ENCODE assay signal across 8 cellular contexts in genomic region chrX:46912673-46913491, GRCh38. TPM values are rescaled to one million over a fixed set of nuclear protein-coding genes. Genes with fewer than 3 reads are reported as not detected.
DNase-seq lines count a peak whose midpoint lies in the region; ATAC-seq and TF ChIP-seq lines count a peak whose summit lies in the region.

No MANE protein-coding gene starts in this region.

- H3F3A ChIP-seq in MM.1S (ENCODE audit: insufficient read depth, low read length) = 0 out of 2 replicates have a peak, but pooled peaks cover 3% of the 10 kb centered on the region

- H4K20me1 ChIP-seq in MM.1S (ENCODE audit: insufficient read depth, low read length) = no peaks in the 10 kb centered on the region

- WGBS in upper lobe of left lung, 2 donors = 0 to 35% methylated on average over 10 to 71 of the region's 102 CpGs

- DNase-seq in BJ (ENCODE audit: low read depth) (no peak), MM.1S (peak; percentile 36), epithelial cell of esophagus (ENCODE audit: low read depth) (peak; percentile 45), upper lobe of left lung (peak; percentile 25 to 83), cerebellar nuclear complex (lab: John Stamatoyannopoulos, UW) (no peak)
- peak; percentile 7 for DNase-seq in activated CD4-positive, alpha-beta T cell treated with anti-CD3 and anti-CD28 coated beads for 1 hour

- H3K27me3 ChIP-seq in BJ (ENCODE audit: control insufficient read depth, insufficient read depth, low read length) (no peaks in the 10 kb centered on the region), MM.1S (replicated peaks; ENCODE audit: insufficient read depth, low read length) (no peaks in the 10 kb centered on the region), mucosa of rectum (ENCODE audit: control insufficient read depth in 2 of 2, insufficient read depth in 2 of 2, low read length in 2 of 2) (peaks cover 0 to 11% of the 10 kb centered on the region in 2 donors), upper lobe of left lung (no peaks in the 10 kb centered on the region)

- H3K4me3 ChIP-seq in BJ (ENCODE audit: low read depth, low read length) (peak overlapping the region; percentile 68), MM.1S (ENCODE audit: low read length) (peak overlapping the region; percentile 68), epithelial cell of esophagus (ENCODE audit: low read length) (peak overlapping the region; percentile 59), mucosa of rectum (ENCODE audit: low read length in 2 of 2) (peak overlapping the region; percentile 66 to 67), upper lobe of left lung (peak overlapping the region; percentile 36 to 79 (median 74))

- TF ChIP-seq CTCF in BJ (IDR thresholded peaks at IDR 0.05; ENCODE audit: insufficient read depth, low read depth, low read length) = peak; percentile 63
- TF ChIP-seq CTCF in MM.1S (IDR thresholded peaks at IDR 0.05; ENCODE audit: low read length) = peak; percentile 55
- peak; percentile 25 for TF ChIP-seq CTCF in epithelial cell of esophagus (IDR thresholded peaks at IDR 0.05; ENCODE audit: insufficient read depth, low read depth, low read length, missing control alignments)
- peak; percentile 39 to 75 (median 64) for TF ChIP-seq CTCF in upper lobe of left lung (IDR thresholded peaks at IDR 0.05)

- no peaks in the 10 kb centered on the region for H3K4me1 ChIP-seq in MM.1S (ENCODE audit: low read length)
- no peaks in the 10 kb centered on the region for H3K4me1 ChIP-seq in mucosa of rectum (ENCODE audit: control insufficient read depth in 2 of 2, insufficient read depth in 2 of 2, low read length in 2 of 2)
- no peaks in the 10 kb centered on the region for H3K4me1 ChIP-seq in upper lobe of left lung

- H3K27ac ChIP-seq in MM.1S (ENCODE audit: low read length) (no peak overlapping the region), mucosa of rectum (ENCODE audit: low read depth in 2 of 2, low read length in 2 of 2) (no peak overlapping the region), upper lobe of left lung (peak overlapping the region; percentile 65 to 88 (median 71))

- H3K79me2 ChIP-seq in MM.1S (ENCODE audit: low read length) = peaks cover 9% of the 10 kb centered on the region

- POLR2A ChIA-PET in BJ (lab: Charles Lee) = no interaction called here

- no peaks in the 10 kb centered on the region for H3K9me3 ChIP-seq in MM.1S (replicated peaks; ENCODE audit: insufficient read depth, low read length)
- no peaks in the 10 kb centered on the region for H3K9me3 ChIP-seq in mucosa of rectum (ENCODE audit: control insufficient read depth in 2 of 2, low read length in 2 of 2)
- H3K9me3 ChIP-seq in upper lobe of left lung = peaks cover 0 to 6% (median 0%) of the 10 kb centered on the region in 4 donors

- H3K36me3 ChIP-seq in BJ (ENCODE audit: control insufficient read depth, insufficient read depth, low read length) (no peaks in the 10 kb centered on the region), MM.1S (replicated peaks; ENCODE audit: insufficient read depth, low read length) (no peaks in the 10 kb centered on the region), mucosa of rectum (ENCODE audit: control insufficient read depth in 2 of 2, insufficient read depth in 2 of 2, low read length in 2 of 2) (no peaks in the 10 kb centered on the region), upper lobe of left lung (no peaks in the 10 kb centered on the region)

- CTCF ChIA-PET in BJ (lab: Yijun Ruan, JAX) = interaction anchor here (0.7 to 2.4 kb wide), 6 partner anchors 9 to 118 kb away, joined by 3 to 9 read pairs (median 6); no protein-coding TSS in a partner anchor

- ATAC-seq in GM19025 (IDR thresholded peaks at IDR 0.05; ENCODE audit: low read depth, unreplicated experiment) = peak; percentile 48
- peak; percentile 67 to 76 for ATAC-seq in upper lobe of left lung (ENCODE audit: low FRiP score in 2 of 2)

- peak overlapping the region; percentile 39; the same call in 1 of the 2 replicates for H3K9ac ChIP-seq in MM.1S (ENCODE audit: low read length)
- peak overlapping the region; percentile 32 to 64 for H3K9ac ChIP-seq in mucosa of rectum (ENCODE audit: low read depth in 1 of 2, low read length in 2 of 2)

- peak overlapping the region; percentile 84 for H3K4me2 ChIP-seq in MM.1S (ENCODE audit: low read depth, low read length)

- H3K9me2 ChIP-seq in MM.1S (replicated peaks; ENCODE audit: insufficient read depth, low read length) = no peaks in the 10 kb centered on the region

- no peak for TF ChIP-seq POLR2A in upper lobe of left lung (IDR thresholded peaks at IDR 0.05)

- no peak for TF ChIP-seq EP300 in upper lobe of left lung (IDR thresholded peaks at IDR 0.05)

- peak overlapping the region; percentile 61; the same call in 1 of the 2 replicates for H2AFZ ChIP-seq in MM.1S (ENCODE audit: low read length)

RNA-seq across cellular contexts. Expression of gene JADE3, which starts 0.7 kb away (rescaled TPM):
- 5.6 and 6.9 TPM in 2 replicates for polyA plus RNA-seq in BJ (2011; rRNA removed)
- polyA minus RNA-seq in BJ (2011; rRNA and poly(A)+ RNA removed) = 2.8 and 3.8 TPM in 2 replicates
- 10 to 100 TPM in 1 of 6 donors, 1 to 10 TPM in 5; 4.2 to 10.7 (median 7.8) TPM for total RNA-seq in upper lobe of left lung

Comparison
In these comparisons a context has a peak if more than half of its experiments do, and no peak if none do; other contexts are left out.
1. DNase-seq: peak in MM.1S (single experiment), activated CD4-positive, alpha-beta T cell treated with anti-CD3 and anti-CD28 coated beads for 1 hour (single experiment), epithelial cell of esophagus (single experiment) and upper lobe of left lung (2 of 2); none in BJ (single experiment) and cerebellar nuclear complex (0 of 2).
2. H3K27ac ChIP-seq: peak in upper lobe of left lung (4 of 4); none in MM.1S (single experiment) and mucosa of rectum (0 of 2).
3. Peak in every context shown above with its lines, with median percentiles within 50 percentile points of each other: H3K4me3 ChIP-seq and CTCF ChIP-seq.